In genomic region chr3:158808697-158809096, GRCh38 we compare ENCODE assay signal across 10 cellular contexts. TPM values are rescaled to one million over a fixed set of nuclear protein-coding genes. Genes with fewer than 3 reads are reported as not detected.
A peak's percentile ranks its signal among the peaks of the same experiment; 100 is the strongest.
DNase-seq lines count a peak whose midpoint lies in the region; ATAC-seq and TF ChIP-seq lines count a peak whose summit lies in the region.
"Had no signal": no experiment of that assay in that cellular context is flagged by ENCODE, and none has a peak within 500 bp of the region (broad histone marks: within the 10 kb centered on the region; RNA-seq: fewer than 3 reads in every experiment).

No MANE protein-coding gene starts in this region.

- peak overlapping the region in 1 of 4 donors; percentile 34 for H3K27ac ChIP-seq in transverse colon
- H3K27ac ChIP-seq in Karpas-422 (ENCODE audit: low read length) = no peak overlapping the region
- H3K27ac ChIP-seq: C4-2B had no signal

- no peak overlapping the region for H3K9ac ChIP-seq in Karpas-422 (ENCODE audit: low read length)

- ATAC-seq in HG03135 (IDR thresholded peaks at IDR 0.05; ENCODE audit: unreplicated experiment) (no peak), GM19397 (IDR thresholded peaks at IDR 0.05; ENCODE audit: unreplicated experiment) (no peak)

- no peak for TF ChIP-seq EP300 in transverse colon (IDR thresholded peaks at IDR 0.05; ENCODE audit: low read depth)

- peaks cover 0 to 6% (median 2%) of the 10 kb centered on the region in 4 donors for H3K4me1 ChIP-seq in transverse colon
- H3K4me1 ChIP-seq in Karpas-422 (ENCODE audit: low read length) = peaks cover 20% of the 10 kb centered on the region

- no peak overlapping the region for H3K4me2 ChIP-seq in Karpas-422 (ENCODE audit: low read depth, low read length, poor library complexity, severe bottlenecking)

- no peak overlapping the region for H2AFZ ChIP-seq in Karpas-422 (ENCODE audit: low read length)

- in situ Hi-C loops in transverse colon (cut with MboI; ENCODE audit: low pct_ligation_motif_present in 1 of 4, low pct_unique_long_range_greater_than_20kb in 1 of 4, low sequenced_read_pairs in 3 of 4) = no loop called here

- H3K9me3 ChIP-seq in transverse colon = no peaks in the 10 kb centered on the region
- no peaks in the 10 kb centered on the region for H3K9me3 ChIP-seq in Karpas-422 (ENCODE audit: low read length)

- H3K79me2 ChIP-seq in Karpas-422 (ENCODE audit: low read length) = peaks cover 34% of the 10 kb centered on the region

- H3K9me2 ChIP-seq in Karpas-422 (replicated peaks; ENCODE audit: insufficient read depth, low read length) = no peaks in the 10 kb centered on the region

- H3K4me3 ChIP-seq in fibroblast of the aortic adventitia (ENCODE audit: low read depth, low read length) (no peak overlapping the region), transverse colon (no peak overlapping the region), Karpas-422 (ENCODE audit: low read length) (no peak overlapping the region)

- no peaks in the 10 kb centered on the region for H4K20me1 ChIP-seq in Karpas-422 (ENCODE audit: insufficient read depth, low read depth, low read length)

- TF ChIP-seq CTCF in fibroblast of the aortic adventitia (IDR thresholded peaks at IDR 0.05; ENCODE audit: insufficient read depth, low read length) (no peak), transverse colon (IDR thresholded peaks at IDR 0.05) (no peak)

- peak; percentile 37 for DNase-seq in stimulated activated CD4-positive, alpha-beta T cell treated with anti-CD3 and anti-CD28 coated beads, Interleukin-1b, Interleukin-23, amount 100 ng/mL, for 48 hours
- DNase-seq in stimulated activated CD4-positive, alpha-beta T cell treated with anti-CD3 and anti-CD28 coated beads, Interleukin-4, amount 100 ng/mL, for 1 hour = no peak
- DNase-seq in SIG-M5 (lab: John Stamatoyannopoulos, UW) (peak; percentile 39), fibroblast of the aortic adventitia (ENCODE audit: low read depth) (peak; percentile 18), transverse colon (no peak), Karpas-422 (no peak)
- DNase-seq: activated naive CD4-positive, alpha-beta T cell treated with Interleukin-2 at 50 U/mL for 16 hours had no signal

- no peaks in the 10 kb centered on the region for H3K27me3 ChIP-seq in transverse colon
- no peaks in the 10 kb centered on the region for H3K27me3 ChIP-seq in Karpas-422 (ENCODE audit: low read length)

- 93% methylated on average over 3 of the region's 3 CpGs; no CpG with 5 or more reads in 1 of the 2 donors for WGBS in transverse colon (ENCODE audit: low coverage in 1 of 2), 2 donors

- intact Hi-C loops in transverse colon (cut with DNase I; ENCODE audit: low total_unique reads) = no loop called here

- H3K36me3 ChIP-seq in transverse colon = peaks cover 0 to 45% (median 13%) of the 10 kb centered on the region in 4 donors
- H3K36me3 ChIP-seq in Karpas-422 (ENCODE audit: insufficient read depth, low read length) = peaks cover 69% of the 10 kb centered on the region

- TF ChIP-seq POLR2A in transverse colon (IDR thresholded peaks at IDR 0.05) = no peak

RNA-seq across cellular contexts. Expression of gene MFSD1, which starts 6.8 kb away (rescaled TPM):
- total RNA-seq in fibroblast of the aortic adventitia (ENCODE audit: low replicate concordance) (168 and 223 TPM in 2 replicates), transverse colon (10 to 100 TPM in 3 of 4 donors, 1 to 10 TPM in 1; 9.2 to 86.6 (median 64.0) TPM)
- total RNA-seq in Karpas-422 (2014; rRNA removed; shearing (Covaris generic); ENCODE audit: low replicate concordance) = 64.7 and 114 TPM in 2 replicates

Comparison
In these comparisons a context has a peak if more than half of its experiments do, and no peak if none do; other contexts are left out.
1. DNase-seq: peak in stimulated activated CD4-positive, alpha-beta T cell treated with anti-CD3 and anti-CD28 coated beads, Interleukin-1b, Interleukin-23, amount 100 ng/mL, for 48 hours (single experiment), SIG-M5 (single experiment) and fibroblast of the aortic adventitia (single experiment); none in stimulated activated CD4-positive, alpha-beta T cell treated with anti-CD3 and anti-CD28 coated beads, Interleukin-4, amount 100 ng/mL, for 1 hour (single experiment), transverse colon (single experiment) and Karpas-422 (single experiment).